In genomic region chr7:137069249-137069963, GRCh38 we compare ENCODE assay signal across 27 cellular contexts.
"Had no signal": no experiment of that assay in that cellular context is flagged by ENCODE, and none has a peak within 500 bp of the region (broad histone marks: within the 10 kb centered on the region; RNA-seq: fewer than 3 reads in every experiment).

No MANE protein-coding gene starts in this region.

- H3K4me3 ChIP-seq: Peyer's patch, SJSA1 had no signal

- H3K9me3 ChIP-seq: Peyer's patch had no signal

- H3K36me3 ChIP-seq: Peyer's patch had no signal

- ATAC-seq: activated CD8-positive, alpha-beta memory T cell treated with anti-CD3 and anti-CD28 coated beads, Interleukin-2, amount 10 ng/mL, durations not matched to agents 7 days and 5 days; activated naive CD4-positive, alpha-beta T cell treated with anti-CD3 and anti-CD28 coated beads, Interleukin-2, amount 50 U/mL, for 72 hours; activated naive CD8-positive, alpha-beta T cell treated with anti-CD3 and anti-CD28 coated beads, Interleukin-2, amount 50 U/mL, for 24 hours; SK-N-SH treated with all-trans-retinoic acid at 6 μM for 48 hours; WTC11 had no signal

- H3K27ac Mint-ChIP-seq: activated CD8-positive, alpha-beta memory T cell treated with anti-CD3 and anti-CD28 coated beads, Interleukin-2, amount 10 ng/mL, durations not matched to agents 7 days and 5 days; activated naive CD4-positive, alpha-beta T cell treated with anti-CD3 and anti-CD28 coated beads, Interleukin-2, amount 50 U/mL, for 72 hours; activated naive CD8-positive, alpha-beta T cell treated with anti-CD3 and anti-CD28 coated beads, Interleukin-2, amount 50 U/mL, for 24 hours; activated T-cell treated with anti-CD3 and anti-CD28 coated beads, Interleukin-2, amount 50 U/mL, for 24 hours; activated T-helper 1 cell treated with anti-CD3 and anti-CD28 coated beads, Interleukin-12 subunit alpha, Interleukin-12 subunit beta, Interleukin-2, Interleukin-4 antibody, amounts not matched to agents 30 ng/mL and 10 ng/mL and 1 ng/mL, durations not matched to agents 14 hours and 24 hours and 36 hours; brain; T-helper 1 cell treated with Interleukin-12 subunit alpha and Interleukin-12 subunit beta and Interleukin-4 antibody, amounts not matched to agents 30 μg/mL and 1 μg/mL, for 36 hours; WTC11 had no signal

- H3K27me3 Mint-ChIP-seq: activated CD8-positive, alpha-beta memory T cell treated with anti-CD3 and anti-CD28 coated beads, Interleukin-2, amount 10 ng/mL, durations not matched to agents 7 days and 5 days; activated naive CD8-positive, alpha-beta T cell treated with anti-CD3 and anti-CD28 coated beads, Interleukin-2, amount 50 U/mL, for 24 hours; activated T-cell treated with anti-CD3 and anti-CD28 coated beads, Interleukin-2, amount 50 U/mL, for 24 hours; central memory CD8-positive, alpha-beta T cell had no signal

- H3K36me3 Mint-ChIP-seq: activated CD8-positive, alpha-beta memory T cell treated with anti-CD3 and anti-CD28 coated beads, Interleukin-2, amount 10 ng/mL, durations not matched to agents 7 days and 5 days; activated naive CD4-positive, alpha-beta T cell treated with anti-CD3 and anti-CD28 coated beads, Interleukin-2, amount 50 U/mL, for 72 hours; brain; WTC11 had no signal

- H3K4me3 Mint-ChIP-seq: activated CD8-positive, alpha-beta memory T cell treated with anti-CD3 and anti-CD28 coated beads, Interleukin-2, amount 10 ng/mL, durations not matched to agents 7 days and 5 days; activated naive CD8-positive, alpha-beta T cell treated with anti-CD3 and anti-CD28 coated beads, Interleukin-2, amount 50 U/mL, for 24 hours; activated T-cell treated with anti-CD3 and anti-CD28 coated beads, Interleukin-2, amount 50 U/mL, for 24 hours; activated T-helper 1 cell treated with anti-CD3 and anti-CD28 coated beads, Interleukin-12 subunit alpha, Interleukin-12 subunit beta, Interleukin-2, Interleukin-4 antibody, amounts not matched to agents 30 ng/mL and 10 ng/mL and 1 ng/mL, durations not matched to agents 14 hours and 24 hours and 36 hours; brain; central memory CD8-positive, alpha-beta T cell; T-helper 1 cell treated with Interleukin-12 subunit alpha and Interleukin-12 subunit beta and Interleukin-4 antibody, amounts not matched to agents 30 μg/mL and 1 μg/mL, for 36 hours; WTC11 had no signal

- H3K4me1 ChIP-seq: Peyer's patch had no signal

- H3K4me1 Mint-ChIP-seq: activated CD8-positive, alpha-beta memory T cell treated with anti-CD3 and anti-CD28 coated beads, Interleukin-2, amount 10 ng/mL, durations not matched to agents 7 days and 5 days; activated naive CD8-positive, alpha-beta T cell treated with anti-CD3 and anti-CD28 coated beads, Interleukin-2, amount 50 U/mL, for 24 hours; brain; central memory CD8-positive, alpha-beta T cell had no signal

- DNase-seq: activated CD4-positive, alpha-beta T cell treated with anti-CD3 and anti-CD28 coated beads for 48 hours; activated CD4-positive, alpha-beta T cell treated with anti-CD3 and anti-CD28 coated beads, Interleukin-2, amount 50 U/mL, for 48 hours; activated CD4-positive, CD25-positive, alpha-beta regulatory T cell treated with anti-CD3 and anti-CD28 coated beads, Interleukin-2, amount 50 U/mL, for 72 hours; activated CD8-positive, alpha-beta memory T cell treated with anti-CD3 and anti-CD28 coated beads, Interleukin-2, amount 10 ng/mL, durations not matched to agents 7 days and 5 days; activated effector memory CD4-positive, alpha-beta T cell treated with Interleukin-2 at 50 U/mL for 16 hours; activated naive CD4-positive, alpha-beta T cell treated with Interleukin-2 at 50 U/mL for 16 hours; activated naive CD8-positive, alpha-beta T cell treated with anti-CD3 and anti-CD28 coated beads, Interleukin-2, amount 50 U/mL, for 24 hours; activated T-cell treated with anti-CD3 and anti-CD28 coated beads, Interleukin-2, amount 50 U/mL, for 24 hours; amygdala; cortex of kidney; NCI-H1105 treated with DMSO at 0.1 percent for 48 hours; NCI-H1436 treated with DMSO at 0.1 percent for 48 hours; NCI-H187; NCI-H2081; NCI-H446; NCI-H524; Peyer's patch; SHP77 had no signal

- H3K27me3 ChIP-seq: Peyer's patch, SJSA1 had no signal

- H3K27ac ChIP-seq: Peyer's patch, RWPE1, SJSA1 had no signal
